Comparison of ENCODE assay signal across 15 cellular contexts in genomic region chrX:96424007-96424406, GRCh38.
DNase-seq lines count a peak whose midpoint lies in the region; ATAC-seq, FAIRE-seq and TF ChIP-seq lines count a peak whose summit lies in the region.
"Had no signal": no experiment of that assay in that cellular context is flagged by ENCODE, and none has a peak within 500 bp of the region (broad histone marks: within the 10 kb centered on the region; RNA-seq: fewer than 3 reads in every experiment).

No MANE protein-coding gene starts in this region.

- no peak overlapping the region for H3K4me3 ChIP-seq in H1 (ENCODE audit: extremely low read depth in 1 of 4, insufficient read depth in 2 of 4, low read depth in 3 of 4, low read length in 4 of 4)
- no peak overlapping the region for H3K4me3 ChIP-seq in parathyroid adenoma (ENCODE audit: low read depth, low read length)
- H3K4me3 ChIP-seq: psoas muscle, SK-N-MC had no signal

- H3K4me1 ChIP-seq in H1 (replicated peaks in 1 of 4; ENCODE audit: control insufficient read depth in 3 of 4, insufficient read depth in 4 of 4, low read length in 3 of 4) (no peaks in the 10 kb centered on the region), parathyroid adenoma (peaks cover 2% of the 10 kb centered on the region)
- H3K4me1 ChIP-seq: psoas muscle had no signal

- H3K23ac ChIP-seq in H1 (ENCODE audit: insufficient read length): no peak overlapping the region

- TF ChIP-seq CTCF in H1 (IDR thresholded peaks at IDR 0.05; ENCODE audit: control extremely low read depth in 1 of 3, insufficient read depth in 1 of 3, low read depth in 1 of 3, low read length in 3 of 3) (no peak), parathyroid adenoma (IDR thresholded peaks at IDR 0.05) (no peak)

- no peaks in the 10 kb centered on the region for H3K79me2 ChIP-seq in H1 (ENCODE audit: control insufficient read depth in 1 of 2, insufficient read depth in 2 of 2, low read length in 2 of 2)
- H3K79me2 ChIP-seq in parathyroid adenoma: no peaks in the 10 kb centered on the region

- no peaks in the 10 kb centered on the region for H4K20me1 ChIP-seq in H1 (replicated peaks in 1 of 2; ENCODE audit: control insufficient read depth in 1 of 2, insufficient read depth in 2 of 2, low read length in 2 of 2)

- no peak overlapping the region for H2BK120ac ChIP-seq in H1 (replicated peaks; ENCODE audit: low read depth, low read length)

- H2AFZ ChIP-seq in H1 (ENCODE audit: low read length) (no peak overlapping the region), parathyroid adenoma (peak overlapping the region; percentile 15)

- H3K18ac ChIP-seq in H1 (ENCODE audit: extremely low read depth, low read length): no peak overlapping the region

- no peak overlapping the region for H3K4ac ChIP-seq in H1 (replicated peaks; ENCODE audit: insufficient read length, low read depth, low read length)

- H3K27ac ChIP-seq in H1 (ENCODE audit: low read depth, low read length): no peak overlapping the region
- no peak overlapping the region for H3K27ac ChIP-seq in parathyroid adenoma
- H3K27ac ChIP-seq: KMS-11, psoas muscle, SK-N-MC, VCaP had no signal

- H3K79me1 ChIP-seq in H1 (ENCODE audit: low read depth, low read length): no peaks in the 10 kb centered on the region

- no peaks in the 10 kb centered on the region for H3K23me2 ChIP-seq in H1 (ENCODE audit: low read depth, low read length)

- ATAC-seq in GM21786 (IDR thresholded peaks at IDR 0.05; ENCODE audit: unreplicated experiment) (peak; percentile 55), Right ventricle myocardium inferior (no peak)
- ATAC-seq: psoas muscle had no signal

- intact Hi-C loops in Right ventricle myocardium inferior (cut with DNase I) (no loop called here), cardiac septum (cut with DNase I) (no loop called here)

- H3K56ac ChIP-seq in H1 (replicated peaks; ENCODE audit: insufficient read length, low read depth, low read length): no peak overlapping the region

- no peak for TF ChIP-seq POLR2A in H1 (IDR thresholded peaks at IDR 0.05; ENCODE audit: control extremely low read depth in 1 of 2, low read depth in 2 of 2, low read length in 2 of 2)

- no peak for TF ChIP-seq RAD21 in H1 (IDR thresholded peaks at IDR 0.05 in 1 of 2, conservative IDR thresholded peaks at IDR 0.05 in 1 of 2; ENCODE audit: low read depth in 2 of 2, low read length in 2 of 2)

- H4K8ac ChIP-seq in H1 (ENCODE audit: extremely low read depth, insufficient read depth, low read length): no peak overlapping the region

- CTCF ChIA-PET in H1 (lab: Charles Lee; ENCODE audit: partially characterized antibody): no interaction called here

- TF ChIP-seq EP300 in H1 (IDR thresholded peaks at IDR 0.05; ENCODE audit: borderline replicate concordance in 1 of 2, low read depth in 2 of 2, low read length in 2 of 2): no peak

- H3K9me3 ChIP-seq in H1 (ENCODE audit: insufficient read depth in 2 of 2, low read depth in 1 of 2, low read length in 1 of 2) (no peaks in the 10 kb centered on the region), parathyroid adenoma (ENCODE audit: control insufficient read depth, low read length) (no peaks in the 10 kb centered on the region)
- H3K9me3 ChIP-seq: psoas muscle had no signal

- H2BK12ac ChIP-seq in H1 (ENCODE audit: low read depth, low read length): no peak overlapping the region

- no peak overlapping the region for H2AK5ac ChIP-seq in H1 (ENCODE audit: low read depth, low read length)

- no peak overlapping the region for H3K14ac ChIP-seq in H1 (ENCODE audit: insufficient read length)

- no peak for FAIRE-seq in H1 (lab: Jason Lieb, UNC)
- FAIRE-seq: keratinocyte had no signal

- no peak overlapping the region for H4K5ac ChIP-seq in H1 (ENCODE audit: insufficient read length, low read depth, low read length)

- H2BK15ac ChIP-seq in H1 (ENCODE audit: low read length): no peak overlapping the region

- 84% methylated on average over 3 of the region's 3 CpGs; no CpG with 5 or more reads in 1 of the 2 experiments for WGBS in H1 (ENCODE audit: extremely low coverage in 1 of 2, insufficient coverage in 1 of 2, insufficient read length in 1 of 2, insufficient replicate concordance in 2 of 2, low coverage in 1 of 2, low lambda C conversion rate in 2 of 2, missing lambda C conversion rate in 1 of 2), 2 experiments

- no peak overlapping the region for H2BK5ac ChIP-seq in H1 (ENCODE audit: low read depth, low read length)

- no peak overlapping the region for H4K91ac ChIP-seq in H1 (replicated peaks; ENCODE audit: insufficient read length, low read length)

- H2BK20ac ChIP-seq in H1 (ENCODE audit: low read length): no peak overlapping the region

- H3K27me3 ChIP-seq in H1 (replicated peaks in 1 of 4; ENCODE audit: control insufficient read depth in 3 of 4, extremely low read depth in 1 of 4, insufficient read depth in 3 of 4, low read length in 3 of 4): no peaks in the 10 kb centered on the region
- H3K27me3 ChIP-seq in parathyroid adenoma (ENCODE audit: control insufficient read depth, insufficient read depth, low read length): no peaks in the 10 kb centered on the region

- H3K36me3 ChIP-seq in H1 (ENCODE audit: control insufficient read depth in 2 of 4, insufficient read depth in 4 of 4, low read length in 3 of 4) (no peaks in the 10 kb centered on the region), parathyroid adenoma (ENCODE audit: control insufficient read depth, insufficient read depth, low read length) (no peaks in the 10 kb centered on the region)

- DNase-seq in MV-4-11 (lab: John Stamatoyannopoulos, UW) (peak; percentile 67), H1 (ENCODE audit: low read depth in 1 of 2, low spot score in 2 of 2) (no peak), Right ventricle myocardium inferior (ENCODE audit: missing footprints) (no peak), cardiac septum (ENCODE audit: low spot score) (no peak)
- DNase-seq in stimulated activated naive CD4-positive, alpha-beta T cell treated with Interleukin-2 at 50 U/mL for 16 hours (lab: John Stamatoyannopoulos, UW): no peak
- DNase-seq: CD4-positive, alpha-beta memory T cell; effector memory CD4-positive, alpha-beta T cell; NCI-H2029; psoas muscle had no signal

- H3K4me2 ChIP-seq in H1 (ENCODE audit: insufficient read depth in 1 of 2, low read depth in 2 of 2, low read length in 2 of 2) (no peak overlapping the region), parathyroid adenoma (ENCODE audit: low read length) (no peak overlapping the region)
- H3K4me2 ChIP-seq: KMS-11 had no signal

- H3K9ac ChIP-seq in H1 (replicated peaks in 1 of 4; ENCODE audit: extremely low read depth in 1 of 4, low read depth in 3 of 4, low read length in 3 of 4): no peak overlapping the region
- no peak overlapping the region for H3K9ac ChIP-seq in parathyroid adenoma
- H3K9ac ChIP-seq: KMS-11 had no signal

- POLR2A ChIA-PET in H1 (lab: Charles Lee; ENCODE audit: partially characterized antibody): no interaction called here

TF ChIP-seq in H1, 55 proteins besides CTCF, POLR2A, EP300 and RAD21:
- TF ChIP-seq CEBPB (IDR thresholded peaks at IDR 0.05; ENCODE audit: low read depth, low read length) (peak; percentile 88; the same call in 1 of the 2 replicates), SP2 (IDR thresholded peaks at IDR 0.05; ENCODE audit: low read length) (no peak)
